In genomic region chr4:25211721-25212120, GRCh38 we compare ENCODE assay signal across 28 cellular contexts. TPM values are rescaled to one million over a fixed set of nuclear protein-coding genes. Genes with fewer than 3 reads are reported as not detected.
DNase-seq lines count a peak whose midpoint lies in the region; TF ChIP-seq lines count a peak whose summit lies in the region.
"Had no signal": no experiment of that assay in that cellular context is flagged by ENCODE, and none has a peak within 500 bp of the region (broad histone marks: within the 10 kb centered on the region; RNA-seq: fewer than 3 reads in every experiment).

No MANE protein-coding gene starts in this region.

- peaks cover 5% of the 10 kb centered on the region for H3K4me1 ChIP-seq in endodermal cell (ENCODE audit: control insufficient read depth, insufficient read depth, low read length)
- H3K4me1 ChIP-seq: A549; BE2C; BLaER1; BLaER1 treated with 17β-estradiol and CSF1 and Interleukin-3, amounts not matched to agents 10 nM and 100 nM had no signal

- DNase-seq in endodermal cell (no peak), DMS79 (lab: John Stamatoyannopoulos, UW) (no peak)
- DNase-seq: 8988T; ACHN; AML-193; BE2C; C1 segment of cervical spinal cord; Caco-2; Calu3; CD4-positive, alpha-beta memory T cell; CD4-positive, alpha-beta T cell; CD4-positive, CD25-positive, alpha-beta regulatory T cell; CD8-positive, alpha-beta memory T cell; CD8-positive, alpha-beta T cell; COR-L47; DMS 273 treated with DMSO at 0.1 percent for 48 hours; DMS153; DMS53; DMS79 treated with DMSO at 0.1 percent for 48 hours; DND-41; EL had no signal

- peak overlapping the region; percentile 7 for H3K4me3 ChIP-seq in endodermal cell (ENCODE audit: low read length)
- H3K4me3 ChIP-seq: A549; BLaER1; BLaER1 treated with 17β-estradiol and CSF1 and Interleukin-3, amounts not matched to agents 10 nM and 100 nM had no signal

- no peak overlapping the region for H3K4me3 Mint-ChIP-seq in endodermal cell
- H3K4me3 Mint-ChIP-seq: B cell; CD14-positive monocyte; CD4-positive, alpha-beta memory T cell; CD4-positive, alpha-beta T cell; CD8-positive, alpha-beta memory T cell; CD8-positive, alpha-beta T cell had no signal

- no peaks in the 10 kb centered on the region for H3K27me3 ChIP-seq in endodermal cell (ENCODE audit: control insufficient read depth, insufficient read depth, low read length, poor library complexity, severe bottlenecking)
- H3K27me3 ChIP-seq: BE2C; BLaER1; BLaER1 treated with 17β-estradiol and CSF1 and Interleukin-3, amounts not matched to agents 10 nM and 100 nM had no signal

- H3K9me3 Mint-ChIP-seq in endodermal cell, result peaks cover 23% of the 10 kb centered on the region

- no peaks in the 10 kb centered on the region for H3K36me3 ChIP-seq in endodermal cell (ENCODE audit: control insufficient read depth, insufficient read depth, low read length)
- H3K36me3 ChIP-seq: BE2C; BLaER1 treated with 17β-estradiol and CSF1 and Interleukin-3, amounts not matched to agents 10 nM and 100 nM had no signal

- no peaks in the 10 kb centered on the region for H3K27me3 Mint-ChIP-seq in endodermal cell (ENCODE audit: insufficient read depth)
- H3K27me3 Mint-ChIP-seq: B cell; CD4-positive, alpha-beta T cell; CD4-positive, CD25-positive, alpha-beta regulatory T cell had no signal

- H3K36me3 Mint-ChIP-seq in endodermal cell (ENCODE audit: low read depth), result no peaks in the 10 kb centered on the region
- H3K36me3 Mint-ChIP-seq: CD14-positive monocyte; CD4-positive, CD25-positive, alpha-beta regulatory T cell had no signal

- 97% methylated on average over 2 of the region's 3 CpGs; no CpG with 5 or more reads in 1 of the 2 experiments for WGBS in endodermal cell (ENCODE audit: insufficient coverage in 1 of 2, insufficient read length in 1 of 2), 2 experiments

- peaks cover 24% of the 10 kb centered on the region for H3K9me3 ChIP-seq in endodermal cell (ENCODE audit: control insufficient read depth, low read length)
- H3K9me3 ChIP-seq: A549, BE2C, Caco-2 had no signal

- H3K27ac Mint-ChIP-seq in endodermal cell, result no peak overlapping the region
- H3K27ac Mint-ChIP-seq: B cell; CD14-positive monocyte; CD4-positive, alpha-beta memory T cell; CD4-positive, alpha-beta T cell; CD4-positive, CD25-positive, alpha-beta regulatory T cell; CD8-positive, alpha-beta memory T cell; CD8-positive, alpha-beta T cell had no signal

- no peak overlapping the region for H3K9ac ChIP-seq in endodermal cell (ENCODE audit: extremely low read depth, low read length, poor library complexity, severe bottlenecking)
- H3K9ac ChIP-seq: BLaER1; BLaER1 treated with 17β-estradiol and CSF1 and Interleukin-3, amounts not matched to agents 10 nM and 100 nM had no signal

- no peak overlapping the region for H3K27ac ChIP-seq in endodermal cell (ENCODE audit: low read depth, low read length)
- H3K27ac ChIP-seq: 22Rv1; A549; BLaER1; BLaER1 treated with 17β-estradiol and CSF1 and Interleukin-3, amounts not matched to agents 10 nM and 100 nM; C4-2B had no signal

- no peak for TF ChIP-seq CTCF in endodermal cell (conservative IDR thresholded peaks at IDR 0.05)

- H3K4me1 Mint-ChIP-seq in endodermal cell, result peaks cover 10% of the 10 kb centered on the region
- H3K4me1 Mint-ChIP-seq: B cell; CD14-positive monocyte; CD8-positive, alpha-beta memory T cell had no signal

RNA-seq across cellular contexts. Expression of gene PI4K2B, which starts 22.1 kb away (rescaled TPM):
- 10 to 100 TPM; 15.6 to 16.1 TPM for total RNA-seq in endodermal cell
- polyA plus RNA-seq in endodermal cell (2013, experiment 1 of 2), result 8.2 TPM
- 8.8 TPM for polyA plus RNA-seq in endodermal cell (2013, experiment 2 of 2)

RNA-seq across cellular contexts. Expression of gene SEPSECS, which starts 51.5 kb away (rescaled TPM):
- total RNA-seq in endodermal cell, result 10 to 100 TPM in 1 of 2 donors, 1 to 10 TPM in 1; 5.9 to 12.6 TPM
- polyA plus RNA-seq in endodermal cell (2013, experiment 1 of 2), result 7.7 TPM
- 7.6 TPM for polyA plus RNA-seq in endodermal cell (2013, experiment 2 of 2)
